In the genomic region with DNA sequence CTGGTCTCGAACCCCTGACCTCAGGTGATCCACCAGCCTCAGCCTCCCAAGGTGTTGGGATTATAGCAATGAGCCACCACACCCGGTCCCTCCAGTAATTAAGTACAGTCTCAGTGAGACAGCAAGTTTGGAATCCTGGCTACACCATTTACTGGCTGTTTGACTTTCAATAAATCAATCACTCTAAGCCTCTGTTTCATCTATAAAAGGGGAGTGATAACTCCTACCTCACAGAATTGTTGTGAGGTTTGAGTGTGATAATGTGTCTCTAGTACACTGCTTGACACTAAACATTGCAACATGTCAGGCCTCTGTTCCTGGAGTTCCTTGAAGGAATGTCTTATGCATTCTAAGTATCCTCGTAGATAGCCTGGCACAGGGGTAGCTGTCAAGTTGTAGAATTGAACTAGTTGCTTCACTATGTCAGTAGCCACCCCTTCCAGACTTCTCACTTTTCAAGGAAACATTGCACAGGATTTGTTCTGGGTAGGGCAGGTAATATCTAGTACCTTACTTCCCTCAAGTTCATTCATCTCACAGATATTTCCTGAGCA, we compare ENCODE assay signal across 10 cellular contexts. TPM values are rescaled to one million over a fixed set of nuclear protein-coding genes. Genes with fewer than 3 reads are reported as not detected.
DNase-seq lines count a peak whose midpoint lies in the region; ATAC-seq, FAIRE-seq and TF ChIP-seq lines count a peak whose summit lies in the region.
"Had no signal": no experiment of that assay in that cellular context is flagged by ENCODE, and none has a peak within 500 bp of the region (broad histone marks: within the 10 kb centered on the region; RNA-seq: fewer than 3 reads in every experiment).

No MANE protein-coding gene starts in this region.

- no peaks in the 10 kb centered on the region for H3K9me3 Mint-ChIP-seq in activated naive CD4-positive, alpha-beta T cell treated with anti-CD3 and anti-CD28 coated beads for 36 hours
- peaks cover 0 to 6% of the 10 kb centered on the region in 2 donors for H3K9me3 Mint-ChIP-seq in activated naive CD4-positive, alpha-beta T cell treated with anti-CD3 and anti-CD28 coated beads, Interleukin-2, amount 50 U/mL, for 72 hours
- peaks cover 1% of the 10 kb centered on the region for H3K9me3 Mint-ChIP-seq in activated naive CD8-positive, alpha-beta T cell treated with anti-CD3 and anti-CD28 coated beads, Interleukin-2, amount 10 ng/mL, durations not matched to agents 7 days and 5 days

- H3K4me3 ChIP-seq in left lung (peak overlapping the region in 1 of 2 donors; percentile 53), thyroid gland (replicated peaks in 1 of 3) (no peak overlapping the region)

- H3K9me3 ChIP-seq in left lung: no peaks in the 10 kb centered on the region
- H3K9me3 ChIP-seq in thyroid gland: no peaks in the 10 kb centered on the region

- 80 to 87% methylated on average over 3 of the region's 3 CpGs for WGBS in thyroid gland, 2 donors

- CTCF ChIA-PET in activated naive CD4-positive, alpha-beta T cell treated with anti-CD3 and anti-CD28 coated beads for 36 hours (lab: Charles Lee): interaction anchor here (1.3 to 4.5 kb wide), 5 partner anchors 8 to 65 kb away, joined by 4 to 37 read pairs (median 4); no protein-coding TSS in a partner anchor

- H3K4me1 ChIP-seq in left lung: peaks cover 0 to 59% of the 10 kb centered on the region in 2 donors
- H3K4me1 ChIP-seq in thyroid gland: peaks cover 15 to 27% of the 10 kb centered on the region in 2 donors

- H3K4me3 Mint-ChIP-seq in activated naive CD4-positive, alpha-beta T cell treated with anti-CD3 and anti-CD28 coated beads for 36 hours: peak overlapping the region; percentile 88
- peak overlapping the region; percentile 85 for H3K4me3 Mint-ChIP-seq in activated naive CD8-positive, alpha-beta T cell treated with anti-CD3 and anti-CD28 coated beads, Interleukin-2, amount 10 ng/mL, durations not matched to agents 7 days and 5 days

- TF ChIP-seq POLR2A in thyroid gland (IDR thresholded peaks at IDR 0.05): no peak

- ATAC-seq in activated naive CD4-positive, alpha-beta T cell treated with anti-CD3 and anti-CD28 coated beads, Interleukin-2, amount 50 U/mL, for 72 hours: no peak
- no peak for ATAC-seq in activated naive CD8-positive, alpha-beta T cell treated with anti-CD3 and anti-CD28 coated beads, Interleukin-2, amount 10 ng/mL, durations not matched to agents 7 days and 5 days (ENCODE audit: low read depth)
- ATAC-seq in left lung: no peak

- H3K27ac ChIP-seq in left lung: peak overlapping the region; percentile 92 to 95
- H3K27ac ChIP-seq in thyroid gland: peak overlapping the region; percentile 72 to 92 (median 81)

- peaks cover 2% of the 10 kb centered on the region for H3K27me3 Mint-ChIP-seq in activated naive CD4-positive, alpha-beta T cell treated with anti-CD3 and anti-CD28 coated beads for 36 hours (ENCODE audit: low read depth)
- no peaks in the 10 kb centered on the region for H3K27me3 Mint-ChIP-seq in activated naive CD8-positive, alpha-beta T cell treated with anti-CD3 and anti-CD28 coated beads, Interleukin-2, amount 10 ng/mL, durations not matched to agents 7 days and 5 days

- FAIRE-seq in urothelium cell line (lab: Jason Lieb, UNC): no peak
- FAIRE-seq: H54 had no signal

- no peak for DNase-seq in activated naive CD4-positive, alpha-beta T cell treated with anti-CD3 and anti-CD28 coated beads for 36 hours
- no peak for DNase-seq in activated naive CD4-positive, alpha-beta T cell treated with anti-CD3 and anti-CD28 coated beads, Interleukin-2, amount 50 U/mL, for 72 hours (ENCODE audit: low spot score in 2 of 2)
- no peak for DNase-seq in activated naive CD8-positive, alpha-beta T cell treated with anti-CD3 and anti-CD28 coated beads, Interleukin-2, amount 10 ng/mL, durations not matched to agents 7 days and 5 days
- no peak for DNase-seq in left lung
- no peak for DNase-seq in thyroid gland
- no peak for DNase-seq in NK-92 (lab: John Stamatoyannopoulos, UW; ENCODE audit: unreplicated experiment)
- no peak for DNase-seq in NCI-H2081 treated with DMSO at 0.1 percent for 48 hours (lab: John Stamatoyannopoulos, UW)
- DNase-seq in urothelium cell line (ENCODE audit: low spot score): no peak
- DNase-seq: NCI-H1436 had no signal

- H3K36me3 ChIP-seq in left lung (peaks cover 0 to 27% of the 10 kb centered on the region in 2 donors), thyroid gland (no peaks in the 10 kb centered on the region)

- H3K4me1 Mint-ChIP-seq in activated naive CD4-positive, alpha-beta T cell treated with anti-CD3 and anti-CD28 coated beads for 36 hours (ENCODE audit: low read depth): peaks cover 42% of the 10 kb centered on the region
- peaks cover 49% of the 10 kb centered on the region for H3K4me1 Mint-ChIP-seq in activated naive CD8-positive, alpha-beta T cell treated with anti-CD3 and anti-CD28 coated beads, Interleukin-2, amount 10 ng/mL, durations not matched to agents 7 days and 5 days

- peaks cover 12% of the 10 kb centered on the region for H3K36me3 Mint-ChIP-seq in activated naive CD4-positive, alpha-beta T cell treated with anti-CD3 and anti-CD28 coated beads for 36 hours (ENCODE audit: low read depth)
- H3K36me3 Mint-ChIP-seq in activated naive CD4-positive, alpha-beta T cell treated with anti-CD3 and anti-CD28 coated beads, Interleukin-2, amount 50 U/mL, for 72 hours: peaks cover 15 to 16% of the 10 kb centered on the region in 2 donors
- H3K36me3 Mint-ChIP-seq in activated naive CD8-positive, alpha-beta T cell treated with anti-CD3 and anti-CD28 coated beads, Interleukin-2, amount 10 ng/mL, durations not matched to agents 7 days and 5 days: peaks cover 9% of the 10 kb centered on the region

- H3K27me3 ChIP-seq in left lung: no peaks in the 10 kb centered on the region
- H3K27me3 ChIP-seq in thyroid gland: no peaks in the 10 kb centered on the region

- TF ChIP-seq CTCF in left lung (IDR thresholded peaks at IDR 0.05) (no peak), thyroid gland (IDR thresholded peaks at IDR 0.05) (no peak)

- intact Hi-C loops in activated naive CD4-positive, alpha-beta T cell treated with anti-CD3 and anti-CD28 coated beads for 36 hours (cut with micrococcal nuclease): loop anchor here (5.0 kb wide), 1 partner anchor 319 kb away; a partner anchor contains a TSS
- intact Hi-C loops in left lung (cut with DNase I) (no loop called here), thyroid gland (cut with DNase I) (loop anchor here (5.0 kb wide), 1 partner anchor 36 kb away; a partner anchor contains a TSS)

- peak overlapping the region; percentile 47 for H3K27ac Mint-ChIP-seq in activated naive CD4-positive, alpha-beta T cell treated with anti-CD3 and anti-CD28 coated beads for 36 hours
- peak overlapping the region in 1 of 2 donors; percentile 86 for H3K27ac Mint-ChIP-seq in activated naive CD4-positive, alpha-beta T cell treated with anti-CD3 and anti-CD28 coated beads, Interleukin-2, amount 50 U/mL, for 72 hours
- H3K27ac Mint-ChIP-seq in activated naive CD8-positive, alpha-beta T cell treated with anti-CD3 and anti-CD28 coated beads, Interleukin-2, amount 10 ng/mL, durations not matched to agents 7 days and 5 days: peak overlapping the region; percentile 95

- POLR2A ChIA-PET in activated naive CD8-positive, alpha-beta T cell treated with anti-CD3 and anti-CD28 coated beads, Interleukin-2, amount 10 ng/mL, durations not matched to agents 7 days and 5 days (lab: Charles Lee): interaction anchor here (1.5 to 3.6 kb wide), 4 partner anchors 16 to 69 kb away, joined by 5 to 18 read pairs (median 14); a partner anchor contains a TSS

RNA-seq across cellular contexts. Expression of a gene that starts 12.4 kb away (rescaled TPM):
- total RNA-seq in activated naive CD4-positive, alpha-beta T cell treated with anti-CD3 and anti-CD28 coated beads for 36 hours: 10 to 100 TPM; 32.1 to 32.8 TPM
- total RNA-seq in activated naive CD4-positive, alpha-beta T cell treated with anti-CD3 and anti-CD28 coated beads, Interleukin-2, amount 50 U/mL, for 72 hours: 10 to 100 TPM; 14.3 to 45.8 TPM
- 10 to 100 TPM; 26.0 to 29.4 TPM for total RNA-seq in activated naive CD8-positive, alpha-beta T cell treated with anti-CD3 and anti-CD28 coated beads, Interleukin-2, amount 10 ng/mL, durations not matched to agents 7 days and 5 days
- total RNA-seq in left lung: 10 to 100 TPM; 23.2 to 33.5 TPM
- total RNA-seq in thyroid gland: 10 to 100 TPM in 1 of 4 donors, 1 to 10 TPM in 3; 5.6 to 12.0 (median 7.8) TPM

RNA-seq across cellular contexts. Expression of a gene that starts 19.3 kb away (rescaled TPM):
- total RNA-seq in activated naive CD4-positive, alpha-beta T cell treated with anti-CD3 and anti-CD28 coated beads for 36 hours: 10 to 100 TPM; 80.3 to 82.9 TPM
- total RNA-seq in activated naive CD4-positive, alpha-beta T cell treated with anti-CD3 and anti-CD28 coated beads, Interleukin-2, amount 50 U/mL, for 72 hours: 100 to 1,000 TPM in 1 of 2 donors, 10 to 100 TPM in 1; 98.9 to 107 TPM
- 10 to 100 TPM; 81.7 to 84.2 TPM for total RNA-seq in activated naive CD8-positive, alpha-beta T cell treated with anti-CD3 and anti-CD28 coated beads, Interleukin-2, amount 10 ng/mL, durations not matched to agents 7 days and 5 days
- total RNA-seq in left lung (10 to 100 TPM; 63.1 to 85.3 TPM), thyroid gland (10 to 100 TPM; 51.9 to 73.5 (median 62.7) TPM)

RNA-seq across cellular contexts. Expression of a gene that starts 30.4 kb away (rescaled TPM):
- 10 to 100 TPM; 52.6 to 54.5 TPM for total RNA-seq in activated naive CD4-positive, alpha-beta T cell treated with anti-CD3 and anti-CD28 coated beads for 36 hours
- total RNA-seq in activated naive CD4-positive, alpha-beta T cell treated with anti-CD3 and anti-CD28 coated beads, Interleukin-2, amount 50 U/mL, for 72 hours: 100 to 1,000 TPM in 1 of 2 donors, 10 to 100 TPM in 1; 90.7 to 106 TPM
- 100 to 1,000 TPM; 110 to 112 TPM for total RNA-seq in activated naive CD8-positive, alpha-beta T cell treated with anti-CD3 and anti-CD28 coated beads, Interleukin-2, amount 10 ng/mL, durations not matched to agents 7 days and 5 days
- total RNA-seq in left lung (10 to 100 TPM; 45.4 to 55.2 TPM), thyroid gland (10 to 100 TPM; 40.0 to 61.6 (median 56.2) TPM)

RNA-seq across cellular contexts. Expression of a gene that starts 34.4 kb away (rescaled TPM):
- 1 to 10 TPM in 1 of 2 experiments, under 1 TPM in 1; 0.79 to 1.6 TPM for total RNA-seq in activated naive CD4-positive, alpha-beta T cell treated with anti-CD3 and anti-CD28 coated beads for 36 hours
- 1 to 10 TPM; 3.9 to 4.8 TPM for total RNA-seq in activated naive CD4-positive, alpha-beta T cell treated with anti-CD3 and anti-CD28 coated beads, Interleukin-2, amount 50 U/mL, for 72 hours
- 1 to 10 TPM; 5.0 to 6.7 TPM for total RNA-seq in activated naive CD8-positive, alpha-beta T cell treated with anti-CD3 and anti-CD28 coated beads, Interleukin-2, amount 10 ng/mL, durations not matched to agents 7 days and 5 days
- total RNA-seq in left lung: 1 to 10 TPM; 2.4 to 3.8 TPM
- 1 to 10 TPM; 1.5 to 2.9 (median 2.2) TPM for total RNA-seq in thyroid gland

RNA-seq across cellular contexts. Expression of a gene that starts 34.4 kb away (rescaled TPM):
- total RNA-seq in activated naive CD4-positive, alpha-beta T cell treated with anti-CD3 and anti-CD28 coated beads for 36 hours: 10 to 100 TPM; 46.8 to 47.4 TPM
- total RNA-seq in activated naive CD4-positive, alpha-beta T cell treated with anti-CD3 and anti-CD28 coated beads, Interleukin-2, amount 50 U/mL, for 72 hours: 10 to 100 TPM; 46.6 to 57.2 TPM
- total RNA-seq in activated naive CD8-positive, alpha-beta T cell treated with anti-CD3 and anti-CD28 coated beads, Interleukin-2, amount 10 ng/mL, durations not matched to agents 7 days and 5 days: 10 to 100 TPM; 31.5 to 31.7 TPM
- 10 to 100 TPM; 30.2 to 45.5 TPM for total RNA-seq in left lung
- total RNA-seq in thyroid gland: 10 to 100 TPM; 37.9 to 75.5 (median 52.1) TPM

Comparison
In these comparisons a context has a peak if more than half of its experiments do, and no peak if none do; other contexts are left out.
1. intact Hi-C loops: an anchor here in activated naive CD4-positive, alpha-beta T cell treated with anti-CD3 and anti-CD28 coated beads for 36 hours (5.0 kb wide) and thyroid gland (5.0 kb wide); none called in left lung.